Comparison of ENCODE assay signal across 9 cellular contexts in the genomic region with DNA sequence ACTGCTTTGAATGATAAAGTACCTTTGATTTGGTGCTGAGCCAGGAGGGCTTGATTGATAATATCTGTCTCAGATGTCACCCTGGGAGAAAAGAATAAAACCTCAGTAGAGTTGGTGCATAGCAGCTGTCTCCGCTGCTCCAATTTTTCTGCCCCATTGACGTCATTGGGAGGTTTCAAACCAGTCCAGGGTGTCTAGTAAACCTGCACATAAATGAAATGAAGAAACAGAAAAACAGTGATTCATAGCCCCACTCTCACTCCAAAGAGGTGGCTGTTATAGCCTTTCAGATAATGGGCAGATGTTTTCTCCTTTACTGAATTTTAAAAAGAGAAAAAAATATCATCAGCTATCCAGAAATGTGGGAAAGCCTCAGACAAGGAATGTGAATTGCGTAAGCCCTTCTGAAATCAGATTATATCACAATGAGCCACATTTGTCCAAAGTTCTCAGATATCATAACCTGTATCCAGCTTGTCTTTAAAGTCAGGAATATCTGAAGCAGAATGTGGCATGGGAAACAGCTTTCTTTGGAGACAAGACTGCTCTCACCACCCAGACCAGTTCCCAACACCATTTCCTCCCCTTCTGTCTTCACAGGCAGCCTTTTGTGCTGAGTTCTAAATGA.
DNase-seq lines count a peak whose midpoint lies in the region; ATAC-seq, FAIRE-seq and TF ChIP-seq lines count a peak whose summit lies in the region.
"Had no signal": no experiment of that assay in that cellular context is flagged by ENCODE, and none has a peak within 500 bp of the region (broad histone marks: within the 10 kb centered on the region; RNA-seq: fewer than 3 reads in every experiment).

No MANE protein-coding gene starts in this region.

- in situ Hi-C loops in G401 (cut with HindIII; ENCODE audit: low sequenced_read_pairs), result no loop called here

- H3K4me3 Mint-ChIP-seq in stimulated activated naive CD8-positive, alpha-beta T cell treated with anti-CD3 and anti-CD28 coated beads, Interleukin-15, amount 100 ng/mL, for 72 hours, result peak overlapping the region in 1 of 2 donors; percentile 33
- no peak overlapping the region for H3K4me3 Mint-ChIP-seq in stimulated activated naive B cell treated with anti-CD40 and anti-IgM and Interleukin-4, amounts not matched to agents 10 μg/mL and 1 μg/mL and 100 μg/mL, for 72 hours

- no peak for FAIRE-seq in frontal cortex (lab: Jason Lieb, UNC)

- TF ChIP-seq CTCF in foreskin fibroblast (IDR thresholded peaks at IDR 0.05; ENCODE audit: low read depth, low read length), result no peak

- no peak for DNase-seq in activated CD4-positive, CD25-positive, alpha-beta regulatory T cell treated with anti-CD3 and anti-CD28 coated beads, Interleukin-2, amount 50 U/mL, for 72 hours
- peak; percentile 22 to 53 for DNase-seq in activated CD4-positive, alpha-beta T cell treated with anti-CD3 and anti-CD28 coated beads, Interleukin-2, amount 50 U/mL, for 48 hours
- DNase-seq in foreskin fibroblast (peak; percentile 35 to 55), G401 (ENCODE audit: low spot score) (no peak), frontal cortex (ENCODE audit: low spot score in 2 of 2) (no peak)
- peak; percentile 52 to 74 for DNase-seq in stimulated activated naive CD8-positive, alpha-beta T cell treated with anti-CD3 and anti-CD28 coated beads, Interleukin-15, amount 100 ng/mL, for 72 hours
- DNase-seq in stimulated activated naive B cell treated with anti-CD40 and anti-IgM and Interleukin-4, amounts not matched to agents 10 μg/mL and 1 μg/mL and 100 μg/mL, for 72 hours, result no peak

- H3K27me3 Mint-ChIP-seq in stimulated activated naive CD8-positive, alpha-beta T cell treated with anti-CD3 and anti-CD28 coated beads, Interleukin-15, amount 100 ng/mL, for 72 hours, result no peaks in the 10 kb centered on the region
- H3K27me3 Mint-ChIP-seq in stimulated activated naive B cell treated with anti-CD40 and anti-IgM and Interleukin-4, amounts not matched to agents 10 μg/mL and 1 μg/mL and 100 μg/mL, for 72 hours, result no peaks in the 10 kb centered on the region

- H3K9me3 Mint-ChIP-seq in stimulated activated naive CD8-positive, alpha-beta T cell treated with anti-CD3 and anti-CD28 coated beads, Interleukin-15, amount 100 ng/mL, for 72 hours, result no peaks in the 10 kb centered on the region
- H3K9me3 Mint-ChIP-seq in stimulated activated naive B cell treated with anti-CD40 and anti-IgM and Interleukin-4, amounts not matched to agents 10 μg/mL and 1 μg/mL and 100 μg/mL, for 72 hours, result no peaks in the 10 kb centered on the region

- H3K4me1 Mint-ChIP-seq in stimulated activated naive CD8-positive, alpha-beta T cell treated with anti-CD3 and anti-CD28 coated beads, Interleukin-15, amount 100 ng/mL, for 72 hours, result peaks cover 26% of the 10 kb centered on the region
- no peaks in the 10 kb centered on the region for H3K4me1 Mint-ChIP-seq in stimulated activated naive B cell treated with anti-CD40 and anti-IgM and Interleukin-4, amounts not matched to agents 10 μg/mL and 1 μg/mL and 100 μg/mL, for 72 hours

- H3K36me3 Mint-ChIP-seq in stimulated activated naive B cell treated with anti-CD40 and anti-IgM and Interleukin-4, amounts not matched to agents 10 μg/mL and 1 μg/mL and 100 μg/mL, for 72 hours, result no peaks in the 10 kb centered on the region

- ATAC-seq in activated CD4-positive, CD25-positive, alpha-beta regulatory T cell treated with anti-CD3 and anti-CD28 coated beads, Interleukin-2, amount 50 U/mL, for 24 hours, result peak; percentile 92 to 96
- peak; percentile 100 for ATAC-seq in stimulated activated naive CD8-positive, alpha-beta T cell treated with anti-CD3 and anti-CD28 coated beads, Interleukin-15, amount 100 ng/mL, for 72 hours
- ATAC-seq in stimulated activated naive B cell treated with anti-CD40 and anti-IgM and Interleukin-4, amounts not matched to agents 10 μg/mL and 1 μg/mL and 100 μg/mL, for 72 hours (replicated peaks), result no peak

- no peak overlapping the region for H3K4me3 ChIP-seq in foreskin fibroblast (ENCODE audit: low read depth in 1 of 2, low read length in 2 of 2)
- H3K4me3 ChIP-seq: BLaER1 treated with 17β-estradiol and CSF1 and Interleukin-3, amounts not matched to agents 10 nM and 100 nM had no signal

- H3K27ac Mint-ChIP-seq in stimulated activated naive CD8-positive, alpha-beta T cell treated with anti-CD3 and anti-CD28 coated beads, Interleukin-15, amount 100 ng/mL, for 72 hours, result peak overlapping the region in 1 of 2 donors; percentile 8
- H3K27ac Mint-ChIP-seq in stimulated activated naive B cell treated with anti-CD40 and anti-IgM and Interleukin-4, amounts not matched to agents 10 μg/mL and 1 μg/mL and 100 μg/mL, for 72 hours, result no peak overlapping the region

Comparison
In these comparisons a context has a peak if more than half of its experiments do, and no peak if none do; other contexts are left out.
1. ATAC-seq: peak in activated CD4-positive, CD25-positive, alpha-beta regulatory T cell treated with anti-CD3 and anti-CD28 coated beads, Interleukin-2, amount 50 U/mL, for 24 hours (2 of 2) and stimulated activated naive CD8-positive, alpha-beta T cell treated with anti-CD3 and anti-CD28 coated beads, Interleukin-15, amount 100 ng/mL, for 72 hours (single experiment); none in stimulated activated naive B cell treated with anti-CD40 and anti-IgM and Interleukin-4, amounts not matched to agents 10 μg/mL and 1 μg/mL and 100 μg/mL, for 72 hours (0 of 2).
2. DNase-seq: peak in activated CD4-positive, alpha-beta T cell treated with anti-CD3 and anti-CD28 coated beads, Interleukin-2, amount 50 U/mL, for 48 hours (2 of 2), foreskin fibroblast (2 of 2) and stimulated activated naive CD8-positive, alpha-beta T cell treated with anti-CD3 and anti-CD28 coated beads, Interleukin-15, amount 100 ng/mL, for 72 hours (2 of 2); none in activated CD4-positive, CD25-positive, alpha-beta regulatory T cell treated with anti-CD3 and anti-CD28 coated beads, Interleukin-2, amount 50 U/mL, for 72 hours (single experiment), G401 (single experiment), stimulated activated naive B cell treated with anti-CD40 and anti-IgM and Interleukin-4, amounts not matched to agents 10 μg/mL and 1 μg/mL and 100 μg/mL, for 72 hours (single experiment) and frontal cortex (0 of 2).